ENCODE assay signal across 12 cellular contexts in the genomic region with DNA sequence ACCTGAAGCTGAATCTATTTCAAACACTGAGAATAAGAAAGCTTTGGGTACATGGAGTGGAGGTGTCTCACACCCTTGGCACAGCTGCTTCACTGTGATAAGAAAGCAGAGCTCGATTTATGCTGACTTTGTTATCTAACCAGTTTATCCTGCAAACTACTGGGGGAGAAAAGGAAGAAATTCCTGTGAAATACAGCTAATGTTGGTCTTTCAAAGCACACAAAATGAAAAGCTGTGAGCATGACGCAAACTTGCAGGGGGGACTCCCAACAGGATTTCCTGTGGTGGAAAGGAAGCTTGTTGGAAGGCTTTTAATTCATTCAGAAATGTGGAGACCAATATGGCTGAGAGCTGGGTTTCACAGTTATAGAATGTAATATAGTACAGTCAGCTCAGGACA. TPM values are rescaled to one million over a fixed set of nuclear protein-coding genes. Genes with fewer than 3 reads are reported as not detected.
A peak's percentile ranks its signal among the peaks of the same experiment; 100 is the strongest.
DNase-seq lines count a peak whose midpoint lies in the region; TF ChIP-seq lines count a peak whose summit lies in the region.
"Had no signal": no experiment of that assay in that cellular context is flagged by ENCODE, and none has a peak within 500 bp of the region (broad histone marks: within the 10 kb centered on the region; RNA-seq: fewer than 3 reads in every experiment).

No MANE protein-coding gene starts in this region.

- no peaks in the 10 kb centered on the region for H3K27me3 Mint-ChIP-seq in brain

- peaks cover 52% of the 10 kb centered on the region for H3K4me1 Mint-ChIP-seq in brain

- no peak overlapping the region for H3K4me2 ChIP-seq in mesendoderm (ENCODE audit: low read length)

- WGBS in mesendoderm (ENCODE audit: extremely low coverage, insufficient coverage, low lambda C conversion rate): no CpG with 5 or more reads among the region's 2 CpGs

- no peaks in the 10 kb centered on the region for H3K9me3 ChIP-seq in Peyer's patch
- H3K9me3 ChIP-seq: BE2C had no signal

- no peak overlapping the region for H4K5ac ChIP-seq in mesendoderm (ENCODE audit: low read length)

- H3K27ac ChIP-seq in mesendoderm (ENCODE audit: low read depth, low read length) (peak overlapping the region; percentile 78), Peyer's patch (no peak overlapping the region)

- H3K27me3 ChIP-seq in mesendoderm (ENCODE audit: insufficient read depth, low read length, poor library complexity) (no peaks in the 10 kb centered on the region), Peyer's patch (no peaks in the 10 kb centered on the region)
- H3K27me3 ChIP-seq: BE2C had no signal

- H3K27ac Mint-ChIP-seq in brain: peak overlapping the region in 4 of 5 experiments; percentile 8 to 54 (median 26)

- H2AK5ac ChIP-seq in mesendoderm (ENCODE audit: low read length): no peak overlapping the region

- H3K36me3 ChIP-seq in mesendoderm (ENCODE audit: control insufficient read depth, insufficient read depth, low read length): no peaks in the 10 kb centered on the region
- no peaks in the 10 kb centered on the region for H3K36me3 ChIP-seq in Peyer's patch
- H3K36me3 ChIP-seq: BE2C had no signal

- H3K23ac ChIP-seq in mesendoderm (ENCODE audit: low read length): no peak overlapping the region

- H3K79me2 ChIP-seq in mesendoderm (ENCODE audit: control insufficient read depth, insufficient read depth, low read length): no peaks in the 10 kb centered on the region

- H3K56ac ChIP-seq in mesendoderm (ENCODE audit: low read length): no peak overlapping the region

- no peak for TF ChIP-seq CTCF in brain (conservative IDR thresholded peaks at IDR 0.05)
- no peak for TF ChIP-seq CTCF in Peyer's patch (IDR thresholded peaks at IDR 0.05)

- peak overlapping the region in 3 of 5 experiments; percentile 12 to 18 (median 15) for H3K4me3 Mint-ChIP-seq in brain

- no peak overlapping the region for H2BK15ac ChIP-seq in mesendoderm (replicated peaks; ENCODE audit: low read depth)

- H3K36me3 Mint-ChIP-seq in brain: peaks cover 6% of the 10 kb centered on the region

- H3K4me3 ChIP-seq in mesendoderm (ENCODE audit: low read length) (no peak overlapping the region), Peyer's patch (no peak overlapping the region)

- no peak overlapping the region for H4K8ac ChIP-seq in mesendoderm (ENCODE audit: low read depth, low read length)

- H2BK120ac ChIP-seq in mesendoderm (ENCODE audit: low read depth, low read length): no peak overlapping the region

- no peak overlapping the region for H3K4ac ChIP-seq in mesendoderm (ENCODE audit: low read depth, low read length)

- DNase-seq in Daoy (ENCODE audit: low read depth): peak; percentile 35
- DNase-seq in NCI-H226: peak; percentile 78
- peak; percentile 91 for DNase-seq in mesendoderm
- no peak for DNase-seq in Peyer's patch
- no peak for DNase-seq in NCI-H187 treated with DMSO at 0.1 percent for 48 hours (lab: John Stamatoyannopoulos, UW)
- no peak for DNase-seq in islet precursor cell
- DNase-seq in epidermal melanocyte (ENCODE audit: insufficient read length, low spot score): no peak
- DNase-seq: BE2C; cortex of kidney; GOT3; stimulated activated naive CD4-positive, alpha-beta T cell treated with Interleukin-2 at 50 U/mL for 16 hours had no signal

- no peak overlapping the region for H3K9ac ChIP-seq in mesendoderm (ENCODE audit: low read length)

- no peak overlapping the region for H3K18ac ChIP-seq in mesendoderm (ENCODE audit: low read length)

- peaks cover 0 to 5% (median 2%) of the 10 kb centered on the region in 5 experiments for H3K9me3 Mint-ChIP-seq in brain

- no peak for TF ChIP-seq POLR2A in Peyer's patch (IDR thresholded peaks at IDR 0.05)

- no peak overlapping the region for H2BK5ac ChIP-seq in mesendoderm (ENCODE audit: low read length)

- peaks cover under 1% of the 10 kb centered on the region for H3K4me1 ChIP-seq in mesendoderm (ENCODE audit: control insufficient read depth, low read depth, low read length)
- H3K4me1 ChIP-seq in Peyer's patch: no peaks in the 10 kb centered on the region

- no peaks in the 10 kb centered on the region for H3K79me1 ChIP-seq in mesendoderm (ENCODE audit: low read length)

RNA-seq across cellular contexts. Expression of gene SRGAP1, which starts 53.4 kb away (rescaled TPM):
- total RNA-seq in Daoy (2014; rRNA removed; shearing (Covaris generic)): 0.91 and 1.7 TPM in 2 replicates
- 13.4 TPM for polyA plus RNA-seq in brain (ENCODE audit: insufficient read depth, low read depth, low replicate concordance)
- 4.4 TPM for polyA plus RNA-seq in mesendoderm (2013, experiment 1 of 2)
- 3.6 TPM for polyA plus RNA-seq in mesendoderm (2013, experiment 2 of 2)
- 10 to 100 TPM in 3 of 4 donors, 1 to 10 TPM in 1; 5.8 to 92.4 (median 16.4) TPM for total RNA-seq in Peyer's patch

Comparison
In these comparisons a context has a peak if more than half of its experiments do, and no peak if none do; other contexts are left out.
1. DNase-seq: peak in Daoy (single experiment), NCI-H226 (single experiment) and mesendoderm (single experiment); none in Peyer's patch (0 of 3), NCI-H187 treated with DMSO at 0.1 percent for 48 hours (single experiment), islet precursor cell (single experiment) and epidermal melanocyte (single experiment).